Comparison of ENCODE assay signal across 28 cellular contexts in genomic region chr2:136751406-136751805, GRCh38.
"Had no signal": no experiment of that assay in that cellular context is flagged by ENCODE, and none has a peak within 500 bp of the region (broad histone marks: within the 10 kb centered on the region; RNA-seq: fewer than 3 reads in every experiment).

No MANE protein-coding gene starts in this region.

- H3K27me3 ChIP-seq: brain microvascular endothelial cell, Peyer's patch, SJSA1 had no signal

- H3K36me3 ChIP-seq: brain microvascular endothelial cell, Peyer's patch, SJSA1 had no signal

- H3K4me3 ChIP-seq: Peyer's patch, SJSA1 had no signal

- H3K4me1 ChIP-seq: Peyer's patch, SJSA1 had no signal

- H3K27ac ChIP-seq: brain microvascular endothelial cell, KMS-11, Peyer's patch, SJSA1 had no signal

- H3K9me3 ChIP-seq: Peyer's patch, SJSA1, SK-N-SH had no signal

- DNase-seq: activated CD4-positive, alpha-beta memory T cell treated with anti-CD3 and anti-CD28 coated beads for 36 hours; activated CD4-positive, alpha-beta T cell treated with anti-CD3 and anti-CD28 coated beads for 36 hours; activated CD4-positive, alpha-beta T cell treated with anti-CD3 and anti-CD28 coated beads, Interleukin-2, amount 10 ng/mL, durations not matched to agents 7 days and 5 days; activated CD8-positive, alpha-beta memory T cell treated with anti-CD3 and anti-CD28 coated beads for 24 hours; activated CD8-positive, alpha-beta memory T cell treated with anti-CD3 and anti-CD28 coated beads, Interleukin-2, amount 10 ng/mL, durations not matched to agents 7 days and 5 days; activated CD8-positive, alpha-beta memory T cell treated with anti-CD3 and anti-CD28 coated beads, Interleukin-2, amount 50 U/mL, for 48 hours; activated gamma-delta T cell; activated naive CD4-positive, alpha-beta T cell treated with Interleukin-2 at 50 U/mL for 16 hours; aorta; brain microvascular endothelial cell; central memory CD4-positive, alpha-beta T cell; NCI-H1092 treated with DMSO at 0.1 percent for 48 hours; NCI-H1417; NCI-H146; NCI-H187; NCI-H2029 treated with DMSO at 0.1 percent for 48 hours; NCI-H2107; NCI-H2171; NCI-H510A; NCI-H526; NCI-H748 treated with DMSO at 0.1 percent for 48 hours; PC-3; Peyer's patch; RPMI8226; SHP77 treated with DMSO at 0.1 percent for 48 hours; SK-N-SH had no signal

- H3K4me2 ChIP-seq: KMS-11, SK-N-SH had no signal

- H3K9ac ChIP-seq: KMS-11, SK-N-SH had no signal
